In genomic region chr17:46063239-46063638, GRCh38 we compare ENCODE assay signal across 1 cellular context.
TF ChIP-seq lines count a peak whose summit lies in the region.

No MANE protein-coding gene starts in this region.

TF ChIP-seq in IMR-90, 13 proteins besides CTCF, POLR2A, EP300 and RAD21 (continued from another document):
- no peak for TF ChIP-seq BHLHE40 (IDR thresholded peaks at IDR 0.05; ENCODE audit: low read depth, low read length)
- no peak for TF ChIP-seq FOS (IDR thresholded peaks at IDR 0.05; ENCODE audit: low read depth, low read length)
